17 cellular contexts compared by ENCODE assay signal in the genomic region with DNA sequence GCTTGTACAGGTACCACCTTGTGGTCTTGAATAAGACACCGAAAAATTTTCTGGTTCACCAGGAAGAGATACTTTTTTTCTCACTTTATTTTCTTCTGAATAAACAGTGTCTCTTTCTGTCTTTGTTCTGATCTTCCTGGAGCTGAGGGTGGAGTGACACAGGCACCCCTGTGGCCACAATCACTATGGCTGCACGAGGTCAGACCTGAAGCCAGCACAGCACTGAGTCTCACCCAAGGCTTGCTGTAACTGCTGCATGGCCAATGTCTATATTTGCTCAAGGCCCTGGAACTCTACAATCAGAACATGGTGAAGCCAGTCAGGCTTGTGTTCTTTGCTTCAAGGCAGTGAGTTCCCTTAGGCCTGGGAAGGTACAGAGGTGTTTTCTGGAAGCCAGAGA.
"Had no signal": no experiment of that assay in that cellular context is flagged by ENCODE, and none has a peak within 500 bp of the region (broad histone marks: within the 10 kb centered on the region; RNA-seq: fewer than 3 reads in every experiment).

No MANE protein-coding gene starts in this region.

- ATAC-seq: heart right ventricle had no signal

- H3K27ac ChIP-seq: coronary artery, heart right ventricle, left ventricle myocardium inferior, ovary, sigmoid colon, tibial artery, vagina had no signal

- H3K27ac Mint-ChIP-seq: memory B cell; T-helper 1 cell treated with Interleukin-12 subunit alpha and Interleukin-12 subunit beta and Interleukin-4 antibody, amounts not matched to agents 30 μg/mL and 1 μg/mL, for 36 hours had no signal

- H3K4me3 Mint-ChIP-seq: memory B cell; neural crest cell; T-helper 1 cell treated with Interleukin-12 subunit alpha and Interleukin-12 subunit beta and Interleukin-4 antibody, amounts not matched to agents 30 μg/mL and 1 μg/mL, for 36 hours had no signal

- H3K27me3 Mint-ChIP-seq: memory B cell had no signal

- H3K9me3 Mint-ChIP-seq: memory B cell, neural crest cell had no signal

- DNase-seq: activated gamma-delta T cell; activated T-cell treated with anti-CD3 and anti-CD28 coated beads for 4 hours; caudate nucleus; effector CD4-positive, alpha-beta T cell; heart right ventricle; left ventricle myocardium inferior; ovary; sigmoid colon; SK-N-SH; stimulated activated CD4-positive, alpha-beta T cell treated with anti-CD3 and anti-CD28 coated beads, Interleukin-12 subunit alpha, Interleukin-12 subunit beta, amount 100 ng/mL, for 4 hours; stimulated activated CD4-positive, alpha-beta T cell treated with anti-CD3 and anti-CD28 coated beads, Interleukin-2, amount 100 ng/mL, for 48 hours; tibial artery had no signal

- H3K27me3 ChIP-seq: heart right ventricle, sigmoid colon, tibial artery, vagina had no signal

- H3K4me1 Mint-ChIP-seq: neural crest cell had no signal

- H3K9me3 ChIP-seq: heart right ventricle, left ventricle myocardium inferior, ovary, sigmoid colon, SK-N-SH, tibial artery, vagina had no signal
